ENCODE assay signal across 1 cellular context in genomic region chr7:126840869-126841268, GRCh38.
A peak's percentile ranks its signal among the peaks of the same experiment; 100 is the strongest.
TF ChIP-seq lines count a peak whose summit lies in the region.

No MANE protein-coding gene starts in this region.

TF ChIP-seq in SK-N-SH treated with all-trans-retinoic acid at 6 μM for 48 hours, 23 proteins besides CTCF, POLR2A, EP300 and RAD21 (continued from another document):
- TF ChIP-seq TSHZ2 (CRISPR knock-in tag; IDR thresholded peaks at IDR 0.05) (peak; percentile 93), PATZ1 (CRISPR knock-in tag; IDR thresholded peaks at IDR 0.05; ENCODE audit: borderline replicate concordance) (peak; percentile 61; the same call in 1 of the 2 replicates), ZNF8 (CRISPR knock-in tag; IDR thresholded peaks at IDR 0.05) (no peak; the same call in 1 of the 2 replicates)
